ENCODE assay signal across 8 cellular contexts in the genomic region with DNA sequence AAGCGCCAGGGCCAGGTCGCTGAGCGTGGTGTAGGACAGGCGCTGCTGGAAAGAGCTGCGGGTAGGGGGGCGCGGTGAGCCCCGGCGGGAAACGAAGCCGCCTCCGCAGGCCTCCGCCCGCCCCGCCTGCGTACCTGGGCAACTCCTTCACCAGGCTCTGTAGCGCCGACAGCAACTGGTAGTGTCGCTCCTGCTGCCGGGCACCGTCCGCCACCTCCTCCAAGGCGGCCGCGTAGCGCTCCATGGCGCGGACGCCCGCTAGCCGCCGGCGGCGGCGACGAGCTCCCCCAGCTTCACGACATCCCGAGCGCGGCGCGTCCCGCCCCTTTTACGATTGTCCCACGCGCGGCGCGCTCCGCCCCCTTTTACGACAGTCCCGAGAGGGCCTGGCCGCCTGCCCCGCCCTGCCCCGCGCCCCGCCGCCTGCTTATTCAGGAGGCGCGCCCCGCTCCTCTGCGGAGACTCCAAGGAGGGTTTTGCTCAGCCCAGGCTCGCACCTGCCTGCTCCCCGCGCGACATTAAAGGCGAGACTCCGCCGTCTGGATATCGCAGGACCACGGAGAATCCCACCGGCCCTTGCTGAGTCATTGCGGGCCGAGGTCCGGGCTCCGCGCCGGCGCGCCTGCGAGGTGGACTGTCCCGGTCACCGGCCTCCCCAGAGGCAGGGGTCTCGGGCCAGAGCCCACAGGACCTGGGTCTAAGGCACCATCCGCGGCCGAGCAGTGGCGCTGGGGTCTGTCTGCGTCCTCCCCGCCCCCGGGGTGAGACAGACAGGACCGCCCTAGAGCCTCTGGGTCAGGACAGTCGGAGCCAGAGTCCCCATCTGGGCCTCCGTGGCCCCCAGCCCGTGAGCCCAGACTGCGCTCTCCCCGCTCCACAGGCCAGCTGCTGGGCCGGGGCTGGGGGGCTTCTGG. TPM values are rescaled to one million over a fixed set of nuclear protein-coding genes. Genes with fewer than 3 reads are reported as not detected.
DNase-seq lines count a peak whose midpoint lies in the region; ATAC-seq and TF ChIP-seq lines count a peak whose summit lies in the region.

A gene (minus strand): TSS at position 316 of the 914 bp plus-strand sequence. CDS start 72 bp downstream, at position 244.

- H3K27me3 ChIP-seq in adipocyte (replicated peaks; ENCODE audit: control insufficient read depth, insufficient read depth, low read length) = no peaks in the 10 kb centered on the region
- H3K27me3 ChIP-seq in trophoblast cell (ENCODE audit: insufficient read depth, low read length) = no peaks in the 10 kb centered on the region
- no peaks in the 10 kb centered on the region for H3K27me3 ChIP-seq in tibial artery

- H3K9me3 ChIP-seq in HEK293 (ENCODE audit: control insufficient read depth, insufficient read depth, low read depth, low read length) (no peaks in the 10 kb centered on the region), adipocyte (ENCODE audit: control insufficient read depth, low read length) (no peaks in the 10 kb centered on the region), trophoblast cell (ENCODE audit: insufficient read depth, low read depth, low read length) (no peaks in the 10 kb centered on the region), tibial artery (no peaks in the 10 kb centered on the region)

- H4K12ac ChIP-seq in trophoblast cell (ENCODE audit: low read depth, low read length) = peak within 1 kb of the TSS; percentile 91

- peak within 1 kb of the TSS; percentile 91 for H2BK5ac ChIP-seq in trophoblast cell (ENCODE audit: low read depth, low read length, poor library complexity)

- peaks cover 49 to 67% (median 64%) of the 10 kb centered on the region in 3 donors for H3K4me1 Mint-ChIP-seq in T-cell

- peaks cover 12% of the 10 kb centered on the region for H3K79me2 ChIP-seq in trophoblast cell (ENCODE audit: control insufficient read depth, insufficient read depth, low read length, poor library complexity)

- peak within 1 kb of the TSS; percentile 91 for H4K91ac ChIP-seq in trophoblast cell (ENCODE audit: low read depth, low read length)

- H3K27me3 Mint-ChIP-seq in T-cell = no peaks in the 10 kb centered on the region

- H3K9ac ChIP-seq in adipocyte (ENCODE audit: low read length) (peak within 1 kb of the TSS; percentile 98), trophoblast cell (ENCODE audit: low read length) (peak within 1 kb of the TSS; percentile 85)

- H3K18ac ChIP-seq in trophoblast cell (ENCODE audit: low read length) = peak within 1 kb of the TSS; percentile 99

- peaks cover 10% of the 10 kb centered on the region for H3K79me1 ChIP-seq in trophoblast cell (ENCODE audit: low read length)

- POLR2A ChIA-PET in HEK293 (lab: Yijun Ruan, JAX) = interaction anchor here (0.5 to 1.6 kb wide), 20 partner anchors 9 to 383 kb away, joined by 3 to 8 read pairs (median 3); a partner anchor contains a TSS
- POLR2A ChIA-PET in T-cell (lab: Charles Lee) = interaction anchor here in 1 of 2 donors (0.6 kb wide), 1 partner anchor 237 kb away, joined by 3 read pairs; no protein-coding TSS in a partner anchor

- no CpG with 5 or more reads among the region's 98 CpGs for WGBS in trophoblast cell (ENCODE audit: extremely low coverage, insufficient coverage, insufficient read length)

- peak within 1 kb of the TSS; percentile 68 for H2BK12ac ChIP-seq in trophoblast cell (ENCODE audit: low read length)

- H2AK5ac ChIP-seq in trophoblast cell (ENCODE audit: low read length) = peak within 1 kb of the TSS; percentile 77

- ATAC-seq in T-cell (replicated peaks in 1 of 4) = peak; percentile 79 to 85 (median 82)

- H3K27ac ChIP-seq in HEK293 (ENCODE audit: extremely low read depth, low read depth, low read length) (peak within 1 kb of the TSS; percentile 89), trophoblast cell (ENCODE audit: low read depth, low read length) (peak within 1 kb of the TSS; percentile 40), tibial artery (peak within 1 kb of the TSS; percentile 85 to 92)

- H2BK120ac ChIP-seq in trophoblast cell (ENCODE audit: insufficient read depth, low read length, poor library complexity) = peak within 1 kb of the TSS; percentile 87

- peak within 1 kb of the TSS; percentile 88 for H3K4me2 ChIP-seq in trophoblast cell (ENCODE audit: low read length)

- H3K36me3 Mint-ChIP-seq in T-cell = no peaks in the 10 kb centered on the region

- H3K4ac ChIP-seq in trophoblast cell (ENCODE audit: low read depth, low read length) = peak within 1 kb of the TSS; percentile 76

- H3K36me3 ChIP-seq in HEK293 (ENCODE audit: control insufficient read depth in 2 of 2, insufficient read depth in 1 of 2, low read length in 2 of 2) = peaks cover 0 to 6% of the 10 kb centered on the region in 2 experiments; a peak in 1 of 3 replicates
- no peaks in the 10 kb centered on the region for H3K36me3 ChIP-seq in adipocyte (ENCODE audit: control insufficient read depth, insufficient read depth, low read length, severe bottlenecking)
- H3K36me3 ChIP-seq in trophoblast cell (ENCODE audit: control insufficient read depth in 1 of 2, insufficient read depth in 2 of 2, low read length in 2 of 2) = peaks cover 0 to under 1% of the 10 kb centered on the region in 2 experiments
- peaks cover 0 to 7% (median 0%) of the 10 kb centered on the region in 3 donors for H3K36me3 ChIP-seq in tibial artery

- H3K4me3 ChIP-seq in HEK293 (ENCODE audit: low read depth, low read length) = peak within 1 kb of the TSS; percentile 96
- H3K4me3 ChIP-seq in adipocyte (ENCODE audit: low read length) = peak within 1 kb of the TSS; percentile 95
- peak within 1 kb of the TSS; percentile 97 for H3K4me3 ChIP-seq in trophoblast cell (ENCODE audit: low read depth, low read length)
- peak within 1 kb of the TSS; percentile 90 to 100 for H3K4me3 ChIP-seq in tibial artery

- intact Hi-C loops in cardiac septum (cut with DNase I) = loop anchor here (5.0 kb wide), 1 partner anchor 243 kb away; no protein-coding TSS in a partner anchor
- intact Hi-C loops in tibial artery (cut with DNase I; ENCODE audit: low total_unique reads) = loop anchor here (5.0 kb wide), 1 partner anchor 237 kb away; no protein-coding TSS in a partner anchor

- H3K4me1 ChIP-seq in HEK293 (ENCODE audit: control insufficient read depth, insufficient read depth, low read length) (peaks cover 4% of the 10 kb centered on the region; the same call in 1 of the 2 replicates), adipocyte (ENCODE audit: control insufficient read depth, insufficient read depth, low read length) (peaks cover 34% of the 10 kb centered on the region), trophoblast cell (ENCODE audit: control insufficient read depth in 1 of 2, insufficient read depth in 2 of 2, low read length in 2 of 2) (peaks cover 5 to 11% of the 10 kb centered on the region in 2 experiments), tibial artery (peaks cover 0 to 52% (median 27%) of the 10 kb centered on the region in 4 donors)

- H3K23ac ChIP-seq in trophoblast cell (ENCODE audit: low read length) = no peak within 1 kb of the TSS

- DNase-seq in GM04504 (ENCODE audit: low read depth) = peak; percentile 81
- peak; percentile 91 for DNase-seq in NCI-H1048 (lab: John Stamatoyannopoulos, UW)
- peak; percentile 91 to 98 (median 95) for DNase-seq in T-cell
- DNase-seq in adipocyte (ENCODE audit: low read depth) = peak; percentile 98
- DNase-seq in cardiac septum (ENCODE audit: low spot score) = peak; percentile 98
- peak; percentile 86 to 98 for DNase-seq in trophoblast cell
- DNase-seq in tibial artery = peak; percentile 96 to 97

- H3K9me3 Mint-ChIP-seq in T-cell = no peaks in the 10 kb centered on the region

- H3K27ac Mint-ChIP-seq in T-cell = peak within 1 kb of the TSS; percentile 88 to 93

- TF ChIP-seq CTCF in HEK293 (tag by site-specific recombination; IDR thresholded peaks at IDR 0.05) = no peak
- TF ChIP-seq CTCF in tibial artery (IDR thresholded peaks at IDR 0.05) = no peak

- H2AFZ ChIP-seq in trophoblast cell (ENCODE audit: insufficient read depth, low read length, poor library complexity) = peak within 1 kb of the TSS; percentile 97

- H4K8ac ChIP-seq in trophoblast cell (ENCODE audit: low read depth, low read length) = peak within 1 kb of the TSS; percentile 96

- peak within 1 kb of the TSS; percentile 99 for H3K14ac ChIP-seq in trophoblast cell (ENCODE audit: low read length)

- H3K4me3 Mint-ChIP-seq in T-cell = peak within 1 kb of the TSS; percentile 85 to 91 (median 89)

- CTCF ChIA-PET in HEK293 (lab: Yijun Ruan, JAX) (interaction anchor here (0.8 to 4.5 kb wide), 5 partner anchors 14 to 163 kb away, joined by 3 to 20 read pairs (median 3); no protein-coding TSS in a partner anchor), T-cell (lab: Charles Lee) (interaction anchor here (0.8 to 1.0 kb wide), 3 partner anchors 9 to 82 kb away, joined by 3 to 5 read pairs (median 4); no protein-coding TSS in a partner anchor)

TF ChIP-seq in HEK293, 187 proteins besides CTCF, POLR2A, EP300 and RAD21 (continues in another document):
- TF ChIP-seq, protein P1, sequence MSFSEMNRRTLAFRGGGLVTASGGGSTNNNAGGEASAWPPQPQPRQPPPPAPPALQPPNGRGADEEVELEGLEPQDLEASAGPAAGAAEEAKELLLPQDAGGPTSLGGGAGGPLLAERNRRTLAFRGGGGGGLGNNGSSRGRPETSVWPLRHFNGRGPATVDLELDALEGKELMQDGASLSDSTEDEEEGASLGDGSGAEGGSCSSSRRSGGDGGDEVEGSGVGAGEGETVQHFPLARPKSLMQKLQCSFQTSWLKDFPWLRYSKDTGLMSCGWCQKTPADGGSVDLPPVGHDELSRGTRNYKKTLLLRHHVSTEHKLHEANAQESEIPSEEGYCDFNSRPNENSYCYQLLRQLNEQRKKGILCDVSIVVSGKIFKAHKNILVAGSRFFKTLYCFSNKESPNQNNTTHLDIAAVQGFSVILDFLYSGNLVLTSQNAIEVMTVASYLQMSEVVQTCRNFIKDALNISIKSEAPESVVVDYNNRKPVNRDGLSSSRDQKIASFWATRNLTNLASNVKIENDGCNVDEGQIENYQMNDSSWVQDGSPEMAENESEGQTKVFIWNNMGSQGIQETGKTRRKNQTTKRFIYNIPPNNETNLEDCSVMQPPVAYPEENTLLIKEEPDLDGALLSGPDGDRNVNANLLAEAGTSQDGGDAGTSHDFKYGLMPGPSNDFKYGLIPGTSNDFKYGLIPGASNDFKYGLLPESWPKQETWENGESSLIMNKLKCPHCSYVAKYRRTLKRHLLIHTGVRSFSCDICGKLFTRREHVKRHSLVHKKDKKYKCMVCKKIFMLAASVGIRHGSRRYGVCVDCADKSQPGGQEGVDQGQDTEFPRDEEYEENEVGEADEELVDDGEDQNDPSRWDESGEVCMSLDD (tag by site-specific recombination; IDR thresholded peaks at IDR 0.05) = peak; percentile 76
- peak; percentile 73; the same call in 1 of the 2 replicates for TF ChIP-seq KLF7 (tag by site-specific recombination; IDR thresholded peaks at IDR 0.05; ENCODE audit: borderline replicate concordance)
- TF ChIP-seq ZNF423 (tag by site-specific recombination; IDR thresholded peaks at IDR 0.05) = no peak
- no peak for TF ChIP-seq ZNF426 (tag by site-specific recombination; IDR thresholded peaks at IDR 0.05)
- TF ChIP-seq ZNF670 (tag by site-specific recombination; IDR thresholded peaks at IDR 0.05; ENCODE audit: low read depth) = no peak
- peak; percentile 87 for TF ChIP-seq ZBTB8A (tag by site-specific recombination; IDR thresholded peaks at IDR 0.05)
- TF ChIP-seq SETDB1 (IDR thresholded peaks at IDR 0.05; ENCODE audit: insufficient read length, low read length) = no peak

RNA-seq across cellular contexts. Expression of the gene that starts here (rescaled TPM):
- total RNA-seq in T-cell (10 to 100 TPM; 34.9 to 50.7 (median 46.7) TPM), cardiac septum (45.5 TPM)
- 18.6 and 19.9 TPM in 2 replicates for polyA plus RNA-seq in trophoblast cell (2013)

Comparison
In these comparisons a context has a peak if more than half of its experiments do, and no peak if none do; other contexts are left out.
1. Peak in every context shown above with its lines: DNase-seq, ATAC-seq, H3K4me3 ChIP-seq and H3K27ac ChIP-seq.